18 cellular contexts compared by ENCODE assay signal in genomic region chr20:33848391-33848790, GRCh38. TPM values are rescaled to one million over a fixed set of nuclear protein-coding genes. Genes with fewer than 3 reads are reported as not detected.
DNase-seq lines count a peak whose midpoint lies in the region; ATAC-seq, FAIRE-seq and TF ChIP-seq lines count a peak whose summit lies in the region.
"Had no signal": no experiment of that assay in that cellular context is flagged by ENCODE, and none has a peak within 500 bp of the region (broad histone marks: within the 10 kb centered on the region; RNA-seq: fewer than 3 reads in every experiment).

No MANE protein-coding gene starts in this region.

- FAIRE-seq in HTR-8/SVneo (lab: Jason Lieb, UNC) = peak; percentile 4
- no peak for FAIRE-seq in kidney (lab: Jason Lieb, UNC)
- FAIRE-seq: A204.1, GM12878, GM18507, H54, K562 had no signal

- H3K4me3 ChIP-seq in kidney (ENCODE audit: low read length in 2 of 2) = no peak overlapping the region
- H3K4me3 ChIP-seq: GM12878, K562 had no signal

- POLR2A ChIA-PET in CD4-positive, alpha-beta T cell (lab: Charles Lee) = interaction anchor here (1.6 to 2.7 kb wide), 2 partner anchors 11 to 37 kb away, joined by 7 to 14 read pairs; partner anchors contain the start of gene CHMP4B
- POLR2A ChIA-PET in RWPE1 (lab: Yijun Ruan, JAX; ENCODE audit: low non-redundant PET) = no interaction called here

- no peaks in the 10 kb centered on the region for H3K9me3 ChIP-seq in CD4-positive, alpha-beta T cell (ENCODE audit: control insufficient read depth, low read length)
- no peaks in the 10 kb centered on the region for H3K9me3 ChIP-seq in kidney (ENCODE audit: control insufficient read depth in 1 of 2, low read length in 2 of 2)

- no peaks in the 10 kb centered on the region for H3K27me3 ChIP-seq in CD4-positive, alpha-beta T cell (ENCODE audit: control insufficient read depth, insufficient read depth, low read length)

- ATAC-seq in CD4-positive, alpha-beta T cell (ENCODE audit: poor library complexity) = no peak
- ATAC-seq: GM12878, HCT116, K562 had no signal

- peaks cover 54% of the 10 kb centered on the region for H3K36me3 Mint-ChIP-seq in CD4-positive, alpha-beta T cell (ENCODE audit: low read depth)
- peaks cover 16% of the 10 kb centered on the region for H3K36me3 Mint-ChIP-seq in progenitor cell of endocrine pancreas (ENCODE audit: insufficient read depth)

- no peaks in the 10 kb centered on the region for H3K27me3 Mint-ChIP-seq in CD4-positive, alpha-beta T cell
- H3K27me3 Mint-ChIP-seq in progenitor cell of endocrine pancreas = no peaks in the 10 kb centered on the region
- H3K27me3 Mint-ChIP-seq: B cell had no signal

- intact Hi-C loops in CD4-positive, alpha-beta T cell (cut with DNase I, micrococcal nuclease) = no loop called here
- intact Hi-C loops in kidney (cut with DNase I) = no loop called here

- H3K27ac Mint-ChIP-seq in CD4-positive, alpha-beta T cell = peak overlapping the region; percentile 50
- H3K27ac Mint-ChIP-seq in progenitor cell of endocrine pancreas = peak overlapping the region; percentile 38
- H3K27ac Mint-ChIP-seq: B cell had no signal

- no peaks in the 10 kb centered on the region for H3K9me3 Mint-ChIP-seq in CD4-positive, alpha-beta T cell
- H3K9me3 Mint-ChIP-seq in progenitor cell of endocrine pancreas (ENCODE audit: low read depth) = no peaks in the 10 kb centered on the region

- H3K27ac ChIP-seq in CD4-positive, alpha-beta T cell (ENCODE audit: low read depth, low read length) = no peak overlapping the region
- H3K27ac ChIP-seq in kidney (ENCODE audit: low read depth in 2 of 2, low read length in 2 of 2) (no peak overlapping the region), RWPE1 (no peak overlapping the region)

- no peak for TF ChIP-seq CTCF in CD4-positive, alpha-beta T cell (IDR thresholded peaks at IDR 0.05)
- TF ChIP-seq CTCF in kidney (IDR thresholded peaks at IDR 0.05; ENCODE audit: borderline replicate concordance, extremely low read depth, insufficient read depth) (no peak), progenitor cell of endocrine pancreas (IDR thresholded peaks at IDR 0.05; ENCODE audit: unreplicated experiment) (no peak), RWPE1 (conservative IDR thresholded peaks at IDR 0.05; ENCODE audit: low read depth) (no peak)

- H3K4me1 Mint-ChIP-seq in CD4-positive, alpha-beta T cell (ENCODE audit: low read depth) = peaks cover 87% of the 10 kb centered on the region
- H3K4me1 Mint-ChIP-seq in progenitor cell of endocrine pancreas (ENCODE audit: low read depth) = peaks cover 10% of the 10 kb centered on the region

- no peak for DNase-seq in CD4-positive, alpha-beta T cell
- DNase-seq in HTR-8/SVneo (ENCODE audit: insufficient read length, low spot score) = no peak
- peak; percentile 69 for DNase-seq in kidney
- DNase-seq in progenitor cell of endocrine pancreas (ENCODE audit: low spot score, unreplicated experiment) = no peak
- no peak for DNase-seq in RWPE1 (ENCODE audit: low spot score)
- no peak for DNase-seq in HuH-7.5 (ENCODE audit: low spot score)
- no peak for DNase-seq in HT-29 (ENCODE audit: low spot score)
- DNase-seq: C1 segment of cervical spinal cord, Calu3, DMS 273 treated with DMSO at 0.1 percent for 48 hours, DMS79 had no signal

- no peak overlapping the region for H3K9ac ChIP-seq in kidney (ENCODE audit: low read length in 2 of 2)

- CTCF ChIA-PET in CD4-positive, alpha-beta T cell (lab: Charles Lee) = no interaction called here
- CTCF ChIA-PET in RWPE1 (lab: Yijun Ruan, JAX) = interaction anchor here (1.2 kb wide), 1 partner anchor 14 kb away, joined by 5 read pairs; no protein-coding TSS in a partner anchor

- peaks cover 11 to 21% of the 10 kb centered on the region in 2 donors for H3K36me3 ChIP-seq in kidney (ENCODE audit: control insufficient read depth in 1 of 2, insufficient read depth in 2 of 2, low read length in 2 of 2)

- H3K4me3 Mint-ChIP-seq in CD4-positive, alpha-beta T cell = no peak overlapping the region
- H3K4me3 Mint-ChIP-seq in progenitor cell of endocrine pancreas (ENCODE audit: low read depth) = no peak overlapping the region
- H3K4me3 Mint-ChIP-seq: B cell had no signal

- peaks cover 4 to 12% of the 10 kb centered on the region in 2 donors for H3K4me1 ChIP-seq in kidney (ENCODE audit: control insufficient read depth in 1 of 2, insufficient read depth in 1 of 2, low read depth in 1 of 2, low read length in 2 of 2)

RNA-seq across cellular contexts. Expression of gene CHMP4B, which starts 37.2 kb away (rescaled TPM):
- total RNA-seq in CD4-positive, alpha-beta T cell = 10 to 100 TPM; 44.2 to 49.3 TPM
- 104 TPM for total RNA-seq in kidney
- polyA plus RNA-seq in kidney (ENCODE audit: insufficient read depth, low read depth, low replicate concordance) = 137 TPM
- total RNA-seq in progenitor cell of endocrine pancreas = 136 and 137 TPM in 2 replicates
- 117 and 120 TPM in 2 replicates for total RNA-seq in HT-29 (2014; rRNA removed; shearing (Covaris generic))
